ENCODE assay signal across 8 cellular contexts in the genomic region with DNA sequence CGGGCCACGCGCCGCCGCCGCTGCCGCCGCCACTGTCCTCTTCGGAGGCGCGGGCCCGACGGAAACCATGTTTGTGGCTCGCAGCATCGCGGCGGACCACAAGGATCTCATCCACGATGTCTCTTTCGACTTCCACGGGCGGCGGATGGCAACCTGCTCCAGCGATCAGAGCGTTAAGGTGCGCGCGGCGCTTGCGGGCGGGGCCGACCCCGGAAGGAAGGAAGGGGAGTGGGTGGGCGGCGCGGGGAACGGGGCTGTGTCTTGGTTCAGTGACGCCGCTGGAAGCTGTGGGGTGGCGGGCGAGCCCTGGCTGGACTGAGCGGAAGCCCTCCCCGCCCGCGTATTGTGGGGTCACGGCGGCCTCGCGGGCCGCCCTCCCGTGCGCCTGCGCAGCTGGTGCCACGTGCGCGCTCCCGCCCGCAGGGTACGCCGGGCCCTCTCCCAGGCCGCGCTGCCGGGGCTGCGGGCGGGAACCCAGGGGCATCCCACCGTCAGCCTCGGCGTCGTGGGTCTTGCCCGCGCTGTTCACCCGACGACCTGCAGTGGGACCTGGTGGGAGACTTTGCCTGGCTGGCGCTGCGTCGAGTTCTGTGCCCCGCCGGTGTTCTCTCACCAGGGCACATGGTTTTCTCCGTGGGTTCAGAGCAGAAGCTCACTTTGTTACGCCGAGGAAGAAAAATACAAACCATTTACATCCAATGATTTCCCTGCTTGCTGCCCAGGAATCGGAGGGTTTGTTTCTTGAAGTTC. TPM values are rescaled to one million over a fixed set of nuclear protein-coding genes. Genes with fewer than 3 reads are reported as not detected.
DNase-seq lines count a peak whose midpoint lies in the region; ATAC-seq and TF ChIP-seq lines count a peak whose summit lies in the region.

No MANE protein-coding gene starts in this region.

- peak in 1 of 4 experiments; percentile 2 for TF ChIP-seq CTCF in gastroesophageal sphincter (IDR thresholded peaks at IDR 0.05)
- TF ChIP-seq CTCF in neutrophil (IDR thresholded peaks at IDR 0.05) = peak; percentile 31

- peak overlapping the region; percentile 71 for H3K4me3 ChIP-seq in HAP-1
- peak overlapping the region; percentile 83 for H3K4me3 ChIP-seq in MG63
- H3K4me3 ChIP-seq in SJCRH30 = peak overlapping the region; percentile 87
- H3K4me3 ChIP-seq in gastroesophageal sphincter = peak overlapping the region; percentile 65 to 74
- H3K4me3 ChIP-seq in neutrophil (ENCODE audit: low read depth in 1 of 2, low read length in 1 of 2) = peak overlapping the region; percentile 66 to 92
- peak overlapping the region; percentile 49 to 81 (median 72) for H3K4me3 ChIP-seq in subcutaneous abdominal adipose tissue (ENCODE audit: low read depth in 1 of 5, low read length in 5 of 5)

- H3K9me3 ChIP-seq in HAP-1 (peaks cover 3% of the 10 kb centered on the region; the same call in 1 of the 2 replicates), MG63 (no peaks in the 10 kb centered on the region), SJCRH30 (replicated peaks) (no peaks in the 10 kb centered on the region), gastroesophageal sphincter (no peaks in the 10 kb centered on the region), neutrophil (no peaks in the 10 kb centered on the region), subcutaneous abdominal adipose tissue (ENCODE audit: control insufficient read depth in 5 of 5, low read length in 5 of 5) (no peaks in the 10 kb centered on the region)

- H3K27me3 ChIP-seq in HAP-1 (ENCODE audit: low read depth) (no peaks in the 10 kb centered on the region), MG63 (no peaks in the 10 kb centered on the region), SJCRH30 (no peaks in the 10 kb centered on the region), gastroesophageal sphincter (no peaks in the 10 kb centered on the region), neutrophil (no peaks in the 10 kb centered on the region), subcutaneous abdominal adipose tissue (ENCODE audit: control insufficient read depth in 5 of 5, insufficient read depth in 4 of 5, low read length in 5 of 5) (no peaks in the 10 kb centered on the region)

- peaks cover 15% of the 10 kb centered on the region for H3K36me3 ChIP-seq in HAP-1 (replicated peaks)
- peaks cover 19% of the 10 kb centered on the region for H3K36me3 ChIP-seq in MG63
- H3K36me3 ChIP-seq in SJCRH30 = no peaks in the 10 kb centered on the region; the same call in 1 of the 2 replicates
- H3K36me3 ChIP-seq in gastroesophageal sphincter = peaks cover 0 to 8% of the 10 kb centered on the region in 2 donors
- H3K36me3 ChIP-seq in neutrophil = no peaks in the 10 kb centered on the region
- H3K36me3 ChIP-seq in subcutaneous abdominal adipose tissue (ENCODE audit: control insufficient read depth in 5 of 5, insufficient read depth in 5 of 5, low read length in 5 of 5) = peaks cover 0 to 2% (median 0%) of the 10 kb centered on the region in 5 donors

- H3K27ac ChIP-seq in SJCRH30 (peak overlapping the region; percentile 86), gastroesophageal sphincter (peak overlapping the region; percentile 80 to 99 (median 96)), neutrophil (peak overlapping the region; percentile 89), subcutaneous abdominal adipose tissue (ENCODE audit: low read depth, low read length) (peak overlapping the region; percentile 88)

- TF ChIP-seq POLR2A in gastroesophageal sphincter (IDR thresholded peaks at IDR 0.05) = peak; percentile 75 to 77

- peak; percentile 91 for ATAC-seq in gastroesophageal sphincter

- DNase-seq in GF-D8 (lab: John Stamatoyannopoulos, UW) (peak; percentile 96), HAP-1 (ENCODE audit: low spot score in 2 of 2) (peak; percentile 87 to 96), MG63 (peak; percentile 96), SJCRH30 (peak; percentile 85 to 88)
- peak; percentile 99 for DNase-seq in activated naive CD4-positive, alpha-beta T cell treated with Interleukin-2 at 50 U/mL for 16 hours

- H3K4me1 ChIP-seq in HAP-1 (peaks cover 19% of the 10 kb centered on the region), SJCRH30 (peaks cover 9% of the 10 kb centered on the region), gastroesophageal sphincter (peaks cover 0 to 40% (median 3%) of the 10 kb centered on the region in 3 donors), neutrophil (ENCODE audit: control insufficient read depth in 1 of 2, insufficient read depth in 1 of 2, low read depth in 1 of 2, low read length in 1 of 2) (peaks cover 25% of the 10 kb centered on the region in 2 experiments), subcutaneous abdominal adipose tissue (ENCODE audit: control insufficient read depth in 5 of 5, insufficient read depth in 5 of 5, low read length in 5 of 5) (peaks cover 0 to 31% (median 24%) of the 10 kb centered on the region in 5 donors)

- WGBS in gastroesophageal sphincter (ENCODE audit: low coverage in 1 of 2), 2 donors = 21% methylated on average over 3 of the region's 81 CpGs; no CpG with 5 or more reads in 1 of the 2 donors

- in situ Hi-C loops in HAP-1 (cut with MboI; ENCODE audit: low sequenced_read_pairs) = loop anchor here (25.0 kb wide), 1 partner anchor 561 kb away; a partner anchor contains a TSS

- TF ChIP-seq EP300 in gastroesophageal sphincter (IDR thresholded peaks at IDR 0.05) = no peak

- peak overlapping the region; percentile 75 to 87 (median 78) for H3K9ac ChIP-seq in subcutaneous abdominal adipose tissue (ENCODE audit: low read length in 5 of 5)

RNA-seq across cellular contexts. Expression of a gene that starts 0.4 kb away (rescaled TPM):
- total RNA-seq in MG63 (2014; rRNA removed; shearing (Covaris generic); ENCODE audit: low replicate concordance) = 64.2 and 72.9 TPM in 2 replicates
- 29.4 and 33.1 TPM in 2 replicates for total RNA-seq in SJCRH30 (2014; rRNA removed; shearing (Covaris generic))
- 10 to 100 TPM; 27.4 to 36.2 (median 28.3) TPM for total RNA-seq in gastroesophageal sphincter

RNA-seq across cellular contexts. Expression of a gene that starts 42.9 kb away (rescaled TPM):
- 11.7 and 16.9 TPM in 2 replicates for total RNA-seq in MG63 (2014; rRNA removed; shearing (Covaris generic); ENCODE audit: low replicate concordance)
- 26.3 and 28.4 TPM in 2 replicates for total RNA-seq in SJCRH30 (2014; rRNA removed; shearing (Covaris generic))
- 10 to 100 TPM; 16.9 to 28.6 (median 20.0) TPM for total RNA-seq in gastroesophageal sphincter

Comparison
In these comparisons a context has a peak if more than half of its experiments do, and no peak if none do; other contexts are left out.
1. Peak in every context shown above with its lines: DNase-seq, ATAC-seq, H3K4me3 ChIP-seq and H3K27ac ChIP-seq.